15 cellular contexts compared by ENCODE assay signal in genomic region chr3:121822973-121823372, GRCh38. TPM values are rescaled to one million over a fixed set of nuclear protein-coding genes. Genes with fewer than 3 reads are reported as not detected.
DNase-seq lines count a peak whose midpoint lies in the region; ATAC-seq, FAIRE-seq and TF ChIP-seq lines count a peak whose summit lies in the region.
"Had no signal": no experiment of that assay in that cellular context is flagged by ENCODE, and none has a peak within 500 bp of the region (broad histone marks: within the 10 kb centered on the region; RNA-seq: fewer than 3 reads in every experiment).

No MANE protein-coding gene starts in this region.

- H3K4me3 Mint-ChIP-seq in endothelial cell (ENCODE audit: unreplicated experiment) = peak overlapping the region; percentile 43
- H3K4me3 Mint-ChIP-seq: CD14-positive monocyte; CD8-positive, alpha-beta T cell had no signal

- ATAC-seq in HepG2 (no peak), right lobe of liver (no peak), HG02642 (IDR thresholded peaks at IDR 0.05; ENCODE audit: poor library complexity, unreplicated experiment) (no peak)
- ATAC-seq: CD8-positive, alpha-beta T cell had no signal

- H3K9me3 ChIP-seq in HepG2 (ENCODE audit: low read length) (peaks cover 12% of the 10 kb centered on the region), right lobe of liver (no peaks in the 10 kb centered on the region), MM.1S (replicated peaks; ENCODE audit: insufficient read depth, low read length) (no peaks in the 10 kb centered on the region; the same call in 1 of the 2 replicates)

- peaks cover 2% of the 10 kb centered on the region for H3K27me3 Mint-ChIP-seq in endothelial cell (ENCODE audit: unreplicated experiment)

- H3K27ac ChIP-seq in HepG2 (ENCODE audit: extremely low read length, insufficient read depth, low read length) (no peak overlapping the region), right lobe of liver (no peak overlapping the region), MM.1S (ENCODE audit: low read length) (no peak overlapping the region)
- H3K27ac ChIP-seq: GM23248 had no signal

- CTCF ChIA-PET in HepG2 (lab: Yijun Ruan, JAX; ENCODE audit: low intra/inter-chr PET ratio, low total read pairs) = no interaction called here

- H2AFZ ChIP-seq in HepG2 (ENCODE audit: low read length) (no peak overlapping the region), MM.1S (ENCODE audit: low read length) (no peak overlapping the region)
- H2AFZ ChIP-seq: GM23248 had no signal

- H3K4me1 ChIP-seq in HepG2 (ENCODE audit: insufficient read depth, low read length) = no peaks in the 10 kb centered on the region
- H3K4me1 ChIP-seq in right lobe of liver = no peaks in the 10 kb centered on the region
- peaks cover 53% of the 10 kb centered on the region for H3K4me1 ChIP-seq in MM.1S (ENCODE audit: low read length)

- H3K79me2 ChIP-seq in HepG2 (ENCODE audit: insufficient read depth, low read length) (peaks cover 8% of the 10 kb centered on the region), MM.1S (ENCODE audit: low read length) (peaks cover 85% of the 10 kb centered on the region)

- H4K20me1 ChIP-seq in HepG2 (ENCODE audit: insufficient read depth, low read length) = no peaks in the 10 kb centered on the region
- H4K20me1 ChIP-seq in MM.1S (ENCODE audit: insufficient read depth, low read length) = no peaks in the 10 kb centered on the region

- DNase-seq in HepG2 (ENCODE audit: low spot score) = no peak
- no peak for DNase-seq in right lobe of liver
- DNase-seq in MM.1S = no peak
- DNase-seq in endothelial cell (ENCODE audit: low spot score) = no peak
- DNase-seq in NCI-H2081 (lab: John Stamatoyannopoulos, UW) = no peak
- DNase-seq in NCI-H446 (lab: John Stamatoyannopoulos, UW) = no peak
- DNase-seq: CD8-positive, alpha-beta T cell; COR-L47; DND-41; GDM1; GM23248 had no signal

- TF ChIP-seq RAD21 in HepG2 (CRISPR knock-in tag; IDR thresholded peaks at IDR 0.05) = no peak

- H3K27me3 ChIP-seq in HepG2 (ENCODE audit: control insufficient read depth in 1 of 2, insufficient read depth in 2 of 2, low read length in 2 of 2) (no peaks in the 10 kb centered on the region), right lobe of liver (no peaks in the 10 kb centered on the region), MM.1S (replicated peaks; ENCODE audit: insufficient read depth, low read length) (no peaks in the 10 kb centered on the region)

- TF ChIP-seq POLR2A in HepG2 (IDR thresholded peaks at IDR 0.05; ENCODE audit: insufficient read depth in 1 of 2, low read depth in 2 of 2, low read length in 2 of 2) (no peak), right lobe of liver (IDR thresholded peaks at IDR 0.05) (no peak)

- no peak overlapping the region for H3K4me3 ChIP-seq in HepG2 (replicated peaks in 1 of 3; ENCODE audit: insufficient read depth in 1 of 3, low read depth in 2 of 3, low read length in 3 of 3)
- H3K4me3 ChIP-seq in right lobe of liver = no peak overlapping the region
- H3K4me3 ChIP-seq in MM.1S (ENCODE audit: low read length) = no peak overlapping the region
- H3K4me3 ChIP-seq: GM23248 had no signal

- no peaks in the 10 kb centered on the region for H3K9me3 Mint-ChIP-seq in endothelial cell (ENCODE audit: unreplicated experiment)

- TF ChIP-seq EP300 in HepG2 (IDR thresholded peaks at IDR 0.05; ENCODE audit: low read depth in 2 of 2, low read length in 2 of 2) (no peak), HepG2 (CRISPR knock-in tag; IDR thresholded peaks at IDR 0.05; ENCODE audit: borderline replicate concordance) (no peak)

- H3K9ac ChIP-seq in HepG2 (ENCODE audit: insufficient read depth, low read depth, low read length) (no peak overlapping the region), MM.1S (ENCODE audit: low read length) (no peak overlapping the region)
- H3K9ac ChIP-seq: GM23248 had no signal

- no peaks in the 10 kb centered on the region for H3K4me1 Mint-ChIP-seq in endothelial cell (ENCODE audit: unreplicated experiment)
- H3K4me1 Mint-ChIP-seq: CD14-positive monocyte had no signal

- H3K36me3 ChIP-seq in HepG2 (replicated peaks in 1 of 2; ENCODE audit: control insufficient read depth in 1 of 2, insufficient read depth in 2 of 2, low read length in 2 of 2) (peaks cover 11 to 45% of the 10 kb centered on the region in 2 experiments), right lobe of liver (peaks cover 0 to 25% (median 7%) of the 10 kb centered on the region in 4 donors), MM.1S (replicated peaks; ENCODE audit: insufficient read depth, low read length) (peaks cover 24% of the 10 kb centered on the region; the same call in 1 of the 2 replicates)

- no peaks in the 10 kb centered on the region for H3K9me2 ChIP-seq in MM.1S (replicated peaks; ENCODE audit: insufficient read depth, low read length)

- H3K27ac Mint-ChIP-seq in endothelial cell (ENCODE audit: unreplicated experiment) = no peak overlapping the region
- H3K27ac Mint-ChIP-seq: CD14-positive monocyte; CD8-positive, alpha-beta T cell had no signal

- H3K4me2 ChIP-seq in HepG2 (ENCODE audit: low read depth, low read length) (no peak overlapping the region), MM.1S (ENCODE audit: low read depth, low read length) (0 out of 2 replicates have a peak overlapping the region, but pooled peaks have one; percentile 35)

- FAIRE-seq in HepG2 (lab: Jason Lieb, UNC) = no peak
- FAIRE-seq: H54, HTR-8/SVneo had no signal

- no TSS peak for BruUV-seq in HepG2 (replicated peaks; lab: Mats Ljungman, UMichigan)

- H3F3A ChIP-seq in MM.1S (ENCODE audit: insufficient read depth, low read length) = no peaks in the 10 kb centered on the region

- TF ChIP-seq CTCF in HepG2 (CRISPR knock-in tag; IDR thresholded peaks at IDR 0.05) (no peak), right lobe of liver (IDR thresholded peaks at IDR 0.05) (no peak), MM.1S (IDR thresholded peaks at IDR 0.05; ENCODE audit: low read length) (no peak), endothelial cell (IDR thresholded peaks at IDR 0.05; ENCODE audit: unreplicated experiment) (no peak)

- POLR2A ChIA-PET in HepG2 (lab: Yijun Ruan, JAX) = no interaction called here

- intact Hi-C loops in HepG2 (cut with micrococcal nuclease; ENCODE audit: unreplicated experiment) = no loop called here
- intact Hi-C loops in right lobe of liver (cut with DNase I) = no loop called here

- WGBS in HepG2 (ENCODE audit: low lambda C conversion rate) = 98% methylated on average over 1 of the region's 1 CpG
- 88% methylated on average over 1 of the region's 1 CpG for WGBS in right lobe of liver (ENCODE audit: insufficient coverage, low coverage, low lambda C conversion rate, missing lambda C conversion rate)

- in situ Hi-C loops in HepG2 (cut with HindIII; ENCODE audit: extremely low pct_ligation_motif_present, low pct_unique_long_range_greater_than_20kb) = no loop called here

- H3K36me3 Mint-ChIP-seq in endothelial cell (ENCODE audit: low read depth, unreplicated experiment) = peaks cover 58% of the 10 kb centered on the region

RNA-seq across cellular contexts. Expression of gene IQCB1, which starts 11.9 kb away (rescaled TPM):
- total RNA-seq in HepG2 (2016; rRNA removed; fragmentation: Illumina TruSeq; extraction: Trizol) (41.4 and 44.8 TPM in 2 replicates), right lobe of liver (1 to 10 TPM; 3.6 to 8.8 (median 5.4) TPM), endothelial cell (ENCODE audit: unreplicated experiment) (22.5 TPM)
- total RNA-seq in HepG2 (2016; cell fraction: cytosol; rRNA removed; fragmentation: Illumina TruSeq; extraction: Trizol; ENCODE audit: low read depth) = 6.9 and 7.0 TPM in 2 replicates
- 40.8 and 41.7 TPM in 2 replicates for total RNA-seq in HepG2 (2016; cell fraction: insoluble cytoplasmic fraction; rRNA removed; fragmentation: Illumina TruSeq; extraction: Trizol)
- 19.8 and 21.8 TPM in 2 replicates for total RNA-seq in HepG2 (2016; cell fraction: membrane; rRNA removed; fragmentation: Illumina TruSeq; extraction: Trizol)
- total RNA-seq in HepG2 (2016; cell fraction: nucleus; rRNA removed; fragmentation: Illumina TruSeq; extraction: Trizol) = 61.0 and 62.0 TPM in 2 replicates
- 17.8 and 18.0 TPM in 2 replicates for polyA plus RNA-seq in HepG2 (2011; rRNA removed)
- 6.0 and 9.6 TPM in 2 replicates for polyA plus RNA-seq in HepG2 (2011; cell fraction: cytosol; rRNA removed)
- 25.7 and 30.7 TPM in 2 replicates for polyA plus RNA-seq in HepG2 (2011; cell fraction: nucleus; rRNA removed)
- polyA plus RNA-seq in HepG2 (2012) = 21.3 and 24.3 TPM in 2 replicates
- 4.7 and 5.4 TPM in 2 replicates for polyA plus RNA-seq in HepG2 (2016; cell fraction: cytosol; fragmentation: Illumina TruSeq; extraction: Trizol; ENCODE audit: low read depth)
- polyA plus RNA-seq in HepG2 (2016; cell fraction: insoluble cytoplasmic fraction; fragmentation: Illumina TruSeq; extraction: Trizol; ENCODE audit: low read depth) = 34.1 and 35.8 TPM in 2 replicates
- 9.6 and 11.8 TPM in 2 replicates for polyA plus RNA-seq in HepG2 (2016; cell fraction: membrane; fragmentation: Illumina TruSeq; extraction: Trizol; ENCODE audit: low read depth)
- 78.3 and 84.4 TPM in 2 replicates for polyA plus RNA-seq in HepG2 (2016; cell fraction: nucleus; fragmentation: Illumina TruSeq; extraction: Trizol; ENCODE audit: insufficient read depth, low read depth)
- 6.6 and 18.4 TPM in 2 replicates for polyA minus RNA-seq in HepG2 (2011; rRNA and poly(A)+ RNA removed; ENCODE audit: low replicate concordance)
- 7.0 and 9.5 TPM in 2 replicates for polyA minus RNA-seq in HepG2 (2011; cell fraction: cytosol; rRNA and poly(A)+ RNA removed)
- 50.0 and 58.7 TPM in 2 replicates for polyA minus RNA-seq in HepG2 (2011; cell fraction: nucleus; rRNA and poly(A)+ RNA removed)

RNA-seq across cellular contexts. Expression of gene EAF2, which starts 12.0 kb away (rescaled TPM):
- total RNA-seq in HepG2 (2016; rRNA removed; fragmentation: Illumina TruSeq; extraction: Trizol) (14.6 and 20.1 TPM in 2 replicates), right lobe of liver (1 to 10 TPM; 1.4 to 3.0 (median 2.0) TPM), endothelial cell (ENCODE audit: unreplicated experiment) (4.0 TPM)
- 8.3 and 8.4 TPM in 2 replicates for total RNA-seq in HepG2 (2016; cell fraction: cytosol; rRNA removed; fragmentation: Illumina TruSeq; extraction: Trizol; ENCODE audit: low read depth)
- total RNA-seq in HepG2 (2016; cell fraction: insoluble cytoplasmic fraction; rRNA removed; fragmentation: Illumina TruSeq; extraction: Trizol) = 13.3 and 19.4 TPM in 2 replicates
- total RNA-seq in HepG2 (2016; cell fraction: membrane; rRNA removed; fragmentation: Illumina TruSeq; extraction: Trizol) = 6.2 and 7.2 TPM in 2 replicates
- 10.5 and 13.0 TPM in 2 replicates for total RNA-seq in HepG2 (2016; cell fraction: nucleus; rRNA removed; fragmentation: Illumina TruSeq; extraction: Trizol)
- polyA plus RNA-seq in HepG2 (2011; rRNA removed) = 4.0 and 4.3 TPM in 2 replicates
- 2.2 and 2.4 TPM in 2 replicates for polyA plus RNA-seq in HepG2 (2011; cell fraction: cytosol; rRNA removed)
- polyA plus RNA-seq in HepG2 (2011; cell fraction: nucleus; rRNA removed) = 1.7 and 2.1 TPM in 2 replicates
- polyA plus RNA-seq in HepG2 (2012) = 3.9 and 5.7 TPM in 2 replicates
- polyA plus RNA-seq in HepG2 (2016; cell fraction: cytosol; fragmentation: Illumina TruSeq; extraction: Trizol; ENCODE audit: low read depth) = 3.7 and 4.0 TPM in 2 replicates
- 18.0 and 18.4 TPM in 2 replicates for polyA plus RNA-seq in HepG2 (2016; cell fraction: insoluble cytoplasmic fraction; fragmentation: Illumina TruSeq; extraction: Trizol; ENCODE audit: low read depth)
- 3.9 and 4.5 TPM in 2 replicates for polyA plus RNA-seq in HepG2 (2016; cell fraction: membrane; fragmentation: Illumina TruSeq; extraction: Trizol; ENCODE audit: low read depth)
- polyA plus RNA-seq in HepG2 (2016; cell fraction: nucleus; fragmentation: Illumina TruSeq; extraction: Trizol; ENCODE audit: insufficient read depth, low read depth) = 7.3 and 8.4 TPM in 2 replicates
- polyA minus RNA-seq in HepG2 (2011; rRNA and poly(A)+ RNA removed; ENCODE audit: low replicate concordance) = 1.3 TPM in 2 replicates
- 2.2 and 3.0 TPM in 2 replicates for polyA minus RNA-seq in HepG2 (2011; cell fraction: cytosol; rRNA and poly(A)+ RNA removed)
- polyA minus RNA-seq in HepG2 (2011; cell fraction: nucleus; rRNA and poly(A)+ RNA removed) = 11.1 and 17.3 TPM in 2 replicates
